ENCODE assay signal across 29 cellular contexts in the genomic region with DNA sequence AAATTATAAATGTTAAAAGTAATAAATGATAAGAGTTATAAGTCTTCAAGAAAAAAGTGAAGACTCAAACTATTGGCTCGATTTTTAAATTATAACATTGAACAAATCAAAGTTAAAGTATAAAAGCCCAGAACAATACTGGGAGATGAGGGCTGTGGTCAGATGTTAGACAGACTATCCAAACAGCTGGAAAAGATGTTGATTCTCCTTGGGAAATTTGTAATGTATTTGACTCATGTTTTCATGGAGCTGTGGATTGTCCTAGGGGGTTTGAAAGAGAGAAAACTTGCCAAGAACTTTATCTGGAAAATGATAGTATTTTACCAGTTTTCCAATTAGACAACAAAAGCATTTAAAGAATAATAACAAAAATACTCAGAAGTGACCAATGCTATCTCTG.
"Had no signal": no experiment of that assay in that cellular context is flagged by ENCODE, and none has a peak within 500 bp of the region (broad histone marks: within the 10 kb centered on the region; RNA-seq: fewer than 3 reads in every experiment).

No MANE protein-coding gene starts in this region.

- H3K27ac Mint-ChIP-seq: activated CD4-positive, alpha-beta T cell treated with anti-CD3 and anti-CD28 coated beads, Interleukin-2, amount 10 ng/mL, durations not matched to agents 7 days and 5 days; activated CD8-positive, alpha-beta T cell treated with anti-CD3 and anti-CD28 coated beads, Interleukin-2, amount 10 ng/mL, durations not matched to agents 7 days and 5 days; activated naive CD4-positive, alpha-beta T cell treated with anti-CD3 and anti-CD28 coated beads, Interleukin-2, amount 50 U/mL, for 24 hours; effector memory CD8-positive, alpha-beta T cell; immature natural killer cell; memory B cell; naive B cell; T-cell had no signal

- H3K36me3 ChIP-seq: esophagus muscularis mucosa, thoracic aorta, upper lobe of left lung, WERI-Rb-1 had no signal

- H3K4me3 Mint-ChIP-seq: activated CD4-positive, alpha-beta T cell treated with anti-CD3 and anti-CD28 coated beads, Interleukin-2, amount 10 ng/mL, durations not matched to agents 7 days and 5 days; activated CD8-positive, alpha-beta T cell treated with anti-CD3 and anti-CD28 coated beads, Interleukin-2, amount 10 ng/mL, durations not matched to agents 7 days and 5 days; activated naive CD4-positive, alpha-beta T cell treated with anti-CD3 and anti-CD28 coated beads, Interleukin-2, amount 50 U/mL, for 24 hours; central memory CD8-positive, alpha-beta T cell; effector memory CD8-positive, alpha-beta T cell; immature natural killer cell; memory B cell; naive B cell; neural crest cell; T-cell had no signal

- ATAC-seq: activated CD8-positive, alpha-beta T cell treated with anti-CD3 and anti-CD28 coated beads, Interleukin-2, amount 10 ng/mL, durations not matched to agents 7 days and 5 days; effector memory CD8-positive, alpha-beta T cell; foreskin keratinocyte; mucosa of descending colon; T-cell had no signal

- DNase-seq: activated CD4-positive, alpha-beta T cell treated with anti-CD3 and anti-CD28 coated beads, Interleukin-2, amount 10 ng/mL, durations not matched to agents 7 days and 5 days; activated CD4-positive, CD25-positive, alpha-beta regulatory T cell treated with anti-CD3 and anti-CD28 coated beads, Interleukin-2, amount 50 U/mL, for 72 hours; activated CD8-positive, alpha-beta T cell treated with anti-CD3 and anti-CD28 coated beads, Interleukin-2, amount 10 ng/mL, durations not matched to agents 7 days and 5 days; activated gamma-delta T cell treated with Interleukin-2 at 50 U/mL for 16 hours; activated T-cell treated with anti-CD3 and anti-CD28 coated beads, Interleukin-2, amount 50 U/mL, for 1 hour; aorta; effector memory CD8-positive, alpha-beta T cell; foreskin keratinocyte; immature natural killer cell; mucosa of descending colon; naive B cell; occipital lobe; posterior cingulate gyrus; spleen; stimulated activated CD4-positive, alpha-beta T cell treated with anti-CD3 and anti-CD28 coated beads, Interleukin-4, amount 100 ng/mL, for 1 hour; stimulated activated naive CD4-positive, alpha-beta T cell; T-cell; upper lobe of left lung; WERI-Rb-1 had no signal

- H3K27me3 ChIP-seq: esophagus muscularis mucosa, foreskin keratinocyte, hepatocyte, spleen, upper lobe of left lung had no signal

- FAIRE-seq: colon, endothelial cell of umbilical vein, TTC549 had no signal

- H3K27me3 Mint-ChIP-seq: activated CD4-positive, alpha-beta T cell treated with anti-CD3 and anti-CD28 coated beads, Interleukin-2, amount 10 ng/mL, durations not matched to agents 7 days and 5 days; activated naive CD4-positive, alpha-beta T cell treated with anti-CD3 and anti-CD28 coated beads, Interleukin-2, amount 50 U/mL, for 24 hours; central memory CD8-positive, alpha-beta T cell; effector memory CD8-positive, alpha-beta T cell; memory B cell; naive B cell; T-cell had no signal

- H3K27ac ChIP-seq: esophagus muscularis mucosa, foreskin keratinocyte, hepatocyte, spleen, thoracic aorta, upper lobe of left lung, WERI-Rb-1 had no signal

- H3K79me2 ChIP-seq: hepatocyte had no signal

- H3K4me2 ChIP-seq: hepatocyte had no signal

- H2AFZ ChIP-seq: hepatocyte had no signal

- H3K9me3 Mint-ChIP-seq: activated CD4-positive, alpha-beta T cell treated with anti-CD3 and anti-CD28 coated beads, Interleukin-2, amount 10 ng/mL, durations not matched to agents 7 days and 5 days; activated naive CD4-positive, alpha-beta T cell treated with anti-CD3 and anti-CD28 coated beads, Interleukin-2, amount 50 U/mL, for 24 hours; central memory CD8-positive, alpha-beta T cell; effector memory CD8-positive, alpha-beta T cell; immature natural killer cell; memory B cell; naive B cell; neural crest cell; T-cell had no signal

- H3K4me1 Mint-ChIP-seq: activated CD4-positive, alpha-beta T cell treated with anti-CD3 and anti-CD28 coated beads, Interleukin-2, amount 10 ng/mL, durations not matched to agents 7 days and 5 days; activated naive CD4-positive, alpha-beta T cell treated with anti-CD3 and anti-CD28 coated beads, Interleukin-2, amount 50 U/mL, for 24 hours; central memory CD8-positive, alpha-beta T cell; immature natural killer cell; memory B cell; naive B cell; neural crest cell; T-cell had no signal

- H3K4me1 ChIP-seq: foreskin keratinocyte, spleen, upper lobe of left lung had no signal

- H3K9me3 ChIP-seq: esophagus muscularis mucosa, mucosa of descending colon, spleen, thoracic aorta, upper lobe of left lung had no signal

- H3K4me3 ChIP-seq: esophagus muscularis mucosa, hepatocyte, mucosa of descending colon, spleen, thoracic aorta, upper lobe of left lung had no signal
